In genomic region chrX:23742174-23742692, GRCh38 we compare ENCODE assay signal across 1 cellular context.
TF ChIP-seq lines count a peak whose summit lies in the region.

No MANE protein-coding gene starts in this region.

TF ChIP-seq in HEK293, 187 proteins besides CTCF, POLR2A, EP300 and RAD21 (continued from another document):
- TF ChIP-seq, protein P1, sequence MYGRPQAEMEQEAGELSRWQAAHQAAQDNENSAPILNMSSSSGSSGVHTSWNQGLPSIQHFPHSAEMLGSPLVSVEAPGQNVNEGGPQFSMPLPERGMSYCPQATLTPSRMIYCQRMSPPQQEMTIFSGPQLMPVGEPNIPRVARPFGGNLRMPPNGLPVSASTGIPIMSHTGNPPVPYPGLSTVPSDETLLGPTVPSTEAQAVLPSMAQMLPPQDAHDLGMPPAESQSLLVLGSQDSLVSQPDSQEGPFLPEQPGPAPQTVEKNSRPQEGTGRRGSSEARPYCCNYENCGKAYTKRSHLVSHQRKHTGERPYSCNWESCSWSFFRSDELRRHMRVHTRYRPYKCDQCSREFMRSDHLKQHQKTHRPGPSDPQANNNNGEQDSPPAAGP (tag by site-specific recombination; IDR thresholded peaks at IDR 0.05), result peak; percentile 82
- TF ChIP-seq ZNF366 (tag by site-specific recombination; conservative IDR thresholded peaks at IDR 0.05) (peak; percentile 92), GLI4 (tag by site-specific recombination; IDR thresholded peaks at IDR 0.05) (no peak), ZNF785 (tag by site-specific recombination; IDR thresholded peaks at IDR 0.05) (no peak), ZNF423 (tag by site-specific recombination; IDR thresholded peaks at IDR 0.05) (peak; percentile 64), ZNF548 (tag by site-specific recombination; IDR thresholded peaks at IDR 0.05) (no peak), ZNF335 (tag by site-specific recombination; conservative IDR thresholded peaks at IDR 0.05) (no peak), HOXD13 (CRISPR knock-in tag; IDR thresholded peaks at IDR 0.05; ENCODE audit: borderline replicate concordance) (no peak), BCL11B (tag by site-specific recombination; IDR thresholded peaks at IDR 0.05; ENCODE audit: low read depth) (0 out of 2 replicates have a peak, but pooled peaks have one; percentile 40), ZNF776 (tag by site-specific recombination; IDR thresholded peaks at IDR 0.05; ENCODE audit: borderline replicate concordance) (no peak), YY1 (tag by site-specific recombination; IDR thresholded peaks at IDR 0.05) (no peak), ZNF211 (tag by site-specific recombination; IDR thresholded peaks at IDR 0.05; ENCODE audit: low read depth) (no peak), SP3 (tag by site-specific recombination; IDR thresholded peaks at IDR 0.05) (no peak), ZNF707 (tag by site-specific recombination; IDR thresholded peaks at IDR 0.05) (no peak), ZNF843 (tag by site-specific recombination; IDR thresholded peaks at IDR 0.05) (peak; percentile 63; the same call in 1 of the 2 replicates), ZBTB6 (tag by site-specific recombination; IDR thresholded peaks at IDR 0.05) (peak; percentile 26; the same call in 1 of the 2 replicates), MZF1 (tag by site-specific recombination; IDR thresholded peaks at IDR 0.05; ENCODE audit: borderline replicate concordance) (peak; percentile 82), SCRT1 (tag by site-specific recombination; IDR thresholded peaks at IDR 0.05; ENCODE audit: borderline replicate concordance) (no peak), ZNF629 (tag by site-specific recombination; IDR thresholded peaks at IDR 0.05) (peak; percentile 64), ZBTB49 (tag by site-specific recombination; IDR thresholded peaks at IDR 0.05; ENCODE audit: low read depth) (no peak), HIC1 (tag by site-specific recombination; IDR thresholded peaks at IDR 0.05) (no peak), ZNF660 (tag by site-specific recombination; IDR thresholded peaks at IDR 0.05) (peak; percentile 20; the same call in 1 of the 2 replicates)
- TF ChIP-seq, protein P2, sequence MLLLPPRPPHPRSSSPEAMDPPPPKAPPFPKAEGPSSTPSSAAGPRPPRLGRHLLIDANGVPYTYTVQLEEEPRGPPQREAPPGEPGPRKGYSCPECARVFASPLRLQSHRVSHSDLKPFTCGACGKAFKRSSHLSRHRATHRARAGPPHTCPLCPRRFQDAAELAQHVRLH (tag by site-specific recombination; IDR thresholded peaks at IDR 0.05), result no peak
TF ChIP-seq in HEK293: peak in this region for 42.
